In the genomic region with DNA sequence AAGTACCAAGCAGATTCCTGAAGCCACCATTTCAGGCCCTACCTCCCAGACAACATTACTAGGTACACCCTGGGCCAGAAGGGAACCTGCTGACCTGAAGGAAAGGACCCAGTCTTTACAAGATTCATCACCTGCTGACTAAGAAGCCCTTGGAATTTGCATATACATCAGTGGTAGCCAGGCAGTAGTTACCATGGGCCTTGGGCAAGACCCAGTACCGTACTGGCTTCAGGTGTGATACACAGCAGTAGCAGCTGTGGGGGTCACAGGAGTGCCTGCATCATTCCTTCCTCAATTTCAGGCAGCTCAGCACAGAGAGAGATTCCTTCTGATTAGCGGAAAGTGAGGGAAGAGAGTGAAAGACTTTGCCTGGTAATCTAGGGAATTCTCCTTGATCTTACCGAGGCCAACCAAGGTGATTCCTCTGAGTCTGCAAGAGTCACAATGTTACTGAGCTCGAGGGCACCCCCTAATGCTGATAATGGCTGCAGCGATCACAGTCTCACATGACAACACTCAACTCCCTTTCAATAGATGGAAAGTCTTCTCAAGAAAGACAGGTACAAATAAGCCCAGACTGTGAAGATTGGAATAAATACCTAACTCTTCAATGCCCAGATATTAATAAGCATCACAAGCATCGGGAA, we compare ENCODE assay signal across 2 cellular contexts.
TF ChIP-seq lines count a peak whose summit lies in the region.

No MANE protein-coding gene starts in this region.

TF ChIP-seq in Ishikawa, 13 proteins besides CTCF, POLR2A, EP300 and RAD21 (continued from another document):
- TF ChIP-seq, protein P1, sequence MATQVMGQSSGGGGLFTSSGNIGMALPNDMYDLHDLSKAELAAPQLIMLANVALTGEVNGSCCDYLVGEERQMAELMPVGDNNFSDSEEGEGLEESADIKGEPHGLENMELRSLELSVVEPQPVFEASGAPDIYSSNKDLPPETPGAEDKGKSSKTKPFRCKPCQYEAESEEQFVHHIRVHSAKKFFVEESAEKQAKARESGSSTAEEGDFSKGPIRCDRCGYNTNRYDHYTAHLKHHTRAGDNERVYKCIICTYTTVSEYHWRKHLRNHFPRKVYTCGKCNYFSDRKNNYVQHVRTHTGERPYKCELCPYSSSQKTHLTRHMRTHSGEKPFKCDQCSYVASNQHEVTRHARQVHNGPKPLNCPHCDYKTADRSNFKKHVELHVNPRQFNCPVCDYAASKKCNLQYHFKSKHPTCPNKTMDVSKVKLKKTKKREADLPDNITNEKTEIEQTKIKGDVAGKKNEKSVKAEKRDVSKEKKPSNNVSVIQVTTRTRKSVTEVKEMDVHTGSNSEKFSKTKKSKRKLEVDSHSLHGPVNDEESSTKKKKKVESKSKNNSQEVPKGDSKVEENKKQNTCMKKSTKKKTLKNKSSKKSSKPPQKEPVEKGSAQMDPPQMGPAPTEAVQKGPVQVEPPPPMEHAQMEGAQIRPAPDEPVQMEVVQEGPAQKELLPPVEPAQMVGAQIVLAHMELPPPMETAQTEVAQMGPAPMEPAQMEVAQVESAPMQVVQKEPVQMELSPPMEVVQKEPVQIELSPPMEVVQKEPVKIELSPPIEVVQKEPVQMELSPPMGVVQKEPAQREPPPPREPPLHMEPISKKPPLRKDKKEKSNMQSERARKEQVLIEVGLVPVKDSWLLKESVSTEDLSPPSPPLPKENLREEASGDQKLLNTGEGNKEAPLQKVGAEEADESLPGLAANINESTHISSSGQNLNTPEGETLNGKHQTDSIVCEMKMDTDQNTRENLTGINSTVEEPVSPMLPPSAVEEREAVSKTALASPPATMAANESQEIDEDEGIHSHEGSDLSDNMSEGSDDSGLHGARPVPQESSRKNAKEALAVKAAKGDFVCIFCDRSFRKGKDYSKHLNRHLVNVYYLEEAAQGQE (IDR thresholded peaks at IDR 0.05; ENCODE audit: low read depth), result no peak
- no peak for TF ChIP-seq CREB1 (IDR thresholded peaks at IDR 0.05; ENCODE audit: low read depth)
- no peak for TF ChIP-seq CEBPB (IDR thresholded peaks at IDR 0.05)
- TF ChIP-seq TCF12 (IDR thresholded peaks at IDR 0.05; ENCODE audit: low read depth), result no peak
- TF ChIP-seq NFIC (IDR thresholded peaks at IDR 0.05), result no peak
- no peak for TF ChIP-seq FOXM1 (IDR thresholded peaks at IDR 0.05; ENCODE audit: borderline replicate concordance, low read depth)
- no peak for TF ChIP-seq TEAD4 (IDR thresholded peaks at IDR 0.05)
- TF ChIP-seq ZBTB7A (IDR thresholded peaks at IDR 0.05; ENCODE audit: low read depth), result no peak
- TF ChIP-seq, protein P2, sequence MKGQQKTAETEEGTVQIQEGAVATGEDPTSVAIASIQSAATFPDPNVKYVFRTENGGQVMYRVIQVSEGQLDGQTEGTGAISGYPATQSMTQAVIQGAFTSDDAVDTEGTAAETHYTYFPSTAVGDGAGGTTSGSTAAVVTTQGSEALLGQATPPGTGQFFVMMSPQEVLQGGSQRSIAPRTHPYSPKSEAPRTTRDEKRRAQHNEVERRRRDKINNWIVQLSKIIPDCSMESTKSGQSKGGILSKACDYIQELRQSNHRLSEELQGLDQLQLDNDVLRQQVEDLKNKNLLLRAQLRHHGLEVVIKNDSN (IDR thresholded peaks at IDR 0.05), result no peak
- TF ChIP-seq TAF1 (IDR thresholded peaks at IDR 0.05; ENCODE audit: low read depth), result no peak
- no peak for TF ChIP-seq MAX (IDR thresholded peaks at IDR 0.05)
- no peak for TF ChIP-seq YY1 (IDR thresholded peaks at IDR 0.05; ENCODE audit: low read depth)

TF ChIP-seq in K562, 482 proteins besides CTCF, POLR2A, EP300 and RAD21 (continued from another document):
- TF ChIP-seq, protein P3, sequence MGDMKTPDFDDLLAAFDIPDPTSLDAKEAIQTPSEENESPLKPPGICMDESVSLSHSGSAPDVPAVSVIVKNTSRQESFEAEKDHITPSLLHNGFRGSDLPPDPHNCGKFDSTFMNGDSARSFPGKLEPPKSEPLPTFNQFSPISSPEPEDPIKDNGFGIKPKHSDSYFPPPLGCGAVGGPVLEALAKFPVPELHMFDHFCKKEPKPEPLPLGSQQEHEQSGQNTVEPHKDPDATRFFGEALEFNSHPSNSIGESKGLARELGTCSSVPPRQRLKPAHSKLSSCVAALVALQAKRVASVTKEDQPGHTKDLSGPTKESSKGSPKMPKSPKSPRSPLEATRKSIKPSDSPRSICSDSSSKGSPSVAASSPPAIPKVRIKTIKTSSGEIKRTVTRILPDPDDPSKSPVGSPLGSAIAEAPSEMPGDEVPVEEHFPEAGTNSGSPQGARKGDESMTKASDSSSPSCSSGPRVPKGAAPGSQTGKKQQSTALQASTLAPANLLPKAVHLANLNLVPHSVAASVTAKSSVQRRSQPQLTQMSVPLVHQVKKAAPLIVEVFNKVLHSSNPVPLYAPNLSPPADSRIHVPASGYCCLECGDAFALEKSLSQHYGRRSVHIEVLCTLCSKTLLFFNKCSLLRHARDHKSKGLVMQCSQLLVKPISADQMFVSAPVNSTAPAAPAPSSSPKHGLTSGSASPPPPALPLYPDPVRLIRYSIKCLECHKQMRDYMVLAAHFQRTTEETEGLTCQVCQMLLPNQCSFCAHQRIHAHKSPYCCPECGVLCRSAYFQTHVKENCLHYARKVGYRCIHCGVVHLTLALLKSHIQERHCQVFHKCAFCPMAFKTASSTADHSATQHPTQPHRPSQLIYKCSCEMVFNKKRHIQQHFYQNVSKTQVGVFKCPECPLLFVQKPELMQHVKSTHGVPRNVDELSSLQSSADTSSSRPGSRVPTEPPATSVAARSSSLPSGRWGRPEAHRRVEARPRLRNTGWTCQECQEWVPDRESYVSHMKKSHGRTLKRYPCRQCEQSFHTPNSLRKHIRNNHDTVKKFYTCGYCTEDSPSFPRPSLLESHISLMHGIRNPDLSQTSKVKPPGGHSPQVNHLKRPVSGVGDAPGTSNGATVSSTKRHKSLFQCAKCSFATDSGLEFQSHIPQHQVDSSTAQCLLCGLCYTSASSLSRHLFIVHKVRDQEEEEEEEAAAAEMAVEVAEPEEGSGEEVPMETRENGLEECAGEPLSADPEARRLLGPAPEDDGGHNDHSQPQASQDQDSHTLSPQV (IDR thresholded peaks at IDR 0.05), result no peak
- no peak for TF ChIP-seq SIRT6 (IDR thresholded peaks at IDR 0.05; ENCODE audit: low read depth, low read length)
- TF ChIP-seq TCFL5 (CRISPR knock-in tag; conservative IDR thresholded peaks at IDR 0.05), result no peak
- TF ChIP-seq TFAM (CRISPR knock-in tag; conservative IDR thresholded peaks at IDR 0.05), result no peak
- no peak for TF ChIP-seq ZNF696 (CRISPR knock-in tag; conservative IDR thresholded peaks at IDR 0.05)
- TF ChIP-seq, protein P4, sequence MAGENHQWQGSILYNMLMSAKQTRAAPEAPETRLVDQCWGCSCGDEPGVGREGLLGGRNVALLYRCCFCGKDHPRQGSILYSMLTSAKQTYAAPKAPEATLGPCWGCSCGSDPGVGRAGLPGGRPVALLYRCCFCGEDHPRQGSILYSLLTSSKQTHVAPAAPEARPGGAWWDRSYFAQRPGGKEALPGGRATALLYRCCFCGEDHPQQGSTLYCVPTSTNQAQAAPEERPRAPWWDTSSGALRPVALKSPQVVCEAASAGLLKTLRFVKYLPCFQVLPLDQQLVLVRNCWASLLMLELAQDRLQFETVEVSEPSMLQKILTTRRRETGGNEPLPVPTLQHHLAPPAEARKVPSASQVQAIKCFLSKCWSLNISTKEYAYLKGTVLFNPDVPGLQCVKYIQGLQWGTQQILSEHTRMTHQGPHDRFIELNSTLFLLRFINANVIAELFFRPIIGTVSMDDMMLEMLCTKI (IDR thresholded peaks at IDR 0.05; ENCODE audit: partially characterized antibody), result no peak
- TF ChIP-seq, protein P5, sequence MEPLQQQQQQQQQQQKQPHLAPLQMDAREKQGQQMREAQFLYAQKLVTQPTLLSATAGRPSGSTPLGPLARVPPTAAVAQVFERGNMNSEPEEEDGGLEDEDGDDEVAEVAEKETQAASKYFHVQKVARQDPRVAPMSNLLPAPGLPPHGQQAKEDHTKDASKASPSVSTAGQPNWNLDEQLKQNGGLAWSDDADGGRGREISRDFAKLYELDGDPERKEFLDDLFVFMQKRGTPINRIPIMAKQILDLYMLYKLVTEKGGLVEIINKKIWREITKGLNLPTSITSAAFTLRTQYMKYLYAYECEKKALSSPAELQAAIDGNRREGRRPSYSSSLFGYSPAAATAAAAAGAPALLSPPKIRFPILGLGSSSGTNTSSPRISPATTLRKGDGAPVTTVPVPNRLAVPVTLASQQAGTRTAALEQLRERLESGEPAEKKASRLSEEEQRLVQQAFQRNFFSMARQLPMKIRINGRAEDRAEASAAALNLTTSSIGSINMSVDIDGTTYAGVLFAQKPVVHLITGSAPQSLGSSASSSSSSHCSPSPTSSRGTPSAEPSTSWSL (CRISPR knock-in tag; IDR thresholded peaks at IDR 0.05; ENCODE audit: borderline replicate concordance), result no peak
